ENCODE assay signal across 16 cellular contexts in genomic region chr4:3762753-3763511, GRCh38.
"Had no signal": no experiment of that assay in that cellular context is flagged by ENCODE, and none has a peak within 500 bp of the region (broad histone marks: within the 10 kb centered on the region; RNA-seq: fewer than 3 reads in every experiment).

No MANE protein-coding gene starts in this region.

- H3K9me3 ChIP-seq: lower lobe of right lung, psoas muscle, right lobe of liver, thyroid gland, uterus had no signal

- H3K27me3 ChIP-seq: right lobe of liver, uterus had no signal

- H3K27ac ChIP-seq: lower lobe of right lung, psoas muscle, right lobe of liver, thyroid gland, uterus had no signal

- H3K4me3 Mint-ChIP-seq: activated naive CD4-positive, alpha-beta T cell treated with anti-CD3 and anti-CD28 coated beads, Interleukin-2, amount 50 U/mL, for 24 hours; T-cell had no signal

- H3K36me3 ChIP-seq: lower lobe of right lung, right lobe of liver, thyroid gland, uterus had no signal

- H3K36me3 Mint-ChIP-seq: activated naive CD4-positive, alpha-beta T cell treated with anti-CD3 and anti-CD28 coated beads, Interleukin-2, amount 50 U/mL, for 24 hours; immature natural killer cell; T-cell had no signal

- H3K9me3 Mint-ChIP-seq: activated naive CD4-positive, alpha-beta T cell treated with anti-CD3 and anti-CD28 coated beads, Interleukin-2, amount 50 U/mL, for 24 hours; neural crest cell; T-cell had no signal

- H3K27ac Mint-ChIP-seq: activated naive CD4-positive, alpha-beta T cell treated with anti-CD3 and anti-CD28 coated beads, Interleukin-2, amount 50 U/mL, for 24 hours; immature natural killer cell; T-cell had no signal

- ATAC-seq: lower lobe of right lung, psoas muscle, right lobe of liver, T-cell had no signal

- DNase-seq: activated CD4-positive, alpha-beta T cell treated with anti-CD3 and anti-CD28 coated beads, Interleukin-2, amount 50 U/mL, for 48 hours; activated effector memory CD4-positive, alpha-beta T cell treated with anti-CD3 and anti-CD28 coated beads, Interleukin-2, amount 50 U/mL, for 16 hours; activated T-cell treated with anti-CD3 and anti-CD28 coated beads, Interleukin-2, amount 50 U/mL, for 48 hours; effector memory CD4-positive, alpha-beta T cell; foreskin melanocyte; head of caudate nucleus; immature natural killer cell; lower lobe of right lung; psoas muscle; right lobe of liver; T-cell; T1000; thyroid gland had no signal

- H3K4me3 ChIP-seq: lower lobe of right lung, psoas muscle, right lobe of liver, thyroid gland, uterus had no signal

- H3K4me1 ChIP-seq: psoas muscle had no signal
